In genomic region chr10:3239066-3239919, GRCh38 we compare ENCODE assay signal across 8 cellular contexts.
A peak's percentile ranks its signal among the peaks of the same experiment; 100 is the strongest.
DNase-seq lines count a peak whose midpoint lies in the region; ATAC-seq and TF ChIP-seq lines count a peak whose summit lies in the region.

No MANE protein-coding gene starts in this region.

- no peak for TF ChIP-seq POLR2A in NB4 (IDR thresholded peaks at IDR 0.05; ENCODE audit: extremely low read depth, insufficient read length)

- H3K9me3 Mint-ChIP-seq in memory B cell, result no peaks in the 10 kb centered on the region

- H3K27ac Mint-ChIP-seq in memory B cell, result peak overlapping the region; percentile 39

- H3K4me1 Mint-ChIP-seq in memory B cell, result peaks cover 2% of the 10 kb centered on the region

- peaks cover 8% of the 10 kb centered on the region for H3K27me3 Mint-ChIP-seq in memory B cell

- peak; percentile 84 for ATAC-seq in GM21528 (IDR thresholded peaks at IDR 0.05; ENCODE audit: low FRiP score, unreplicated experiment)
- peak; percentile 94 for ATAC-seq in memory B cell (ENCODE audit: low read depth)

- DNase-seq in DMS114 treated with DMSO at 0.1 percent for 48 hours (lab: John Stamatoyannopoulos, UW; ENCODE audit: unreplicated experiment) (peak; percentile 38), NB4 (ENCODE audit: low read depth) (peak; percentile 58), memory B cell (ENCODE audit: low spot score in 2 of 2) (peak; percentile 69 to 74), NCI-H1930 (lab: John Stamatoyannopoulos, UW) (no peak)
- peak; percentile 76 to 78 for DNase-seq in activated CD4-positive, alpha-beta T cell treated with anti-CD3 and anti-CD28 coated beads, Interleukin-2, amount 50 U/mL, for 4 hours
- DNase-seq in effector CD4-positive, alpha-beta T cell, result peak; percentile 66
- DNase-seq in stimulated activated CD8-positive, alpha-beta memory T cell treated with anti-CD3 and anti-CD28 coated beads, Interleukin-2, amount 100 ng/mL, for 1 hour (ENCODE audit: low read depth in 2 of 2), result peak; percentile 32 to 52

- no peak for TF ChIP-seq CTCF in NB4 (IDR thresholded peaks at IDR 0.05; ENCODE audit: low read depth, low read length)

- no peaks in the 10 kb centered on the region for H3K36me3 Mint-ChIP-seq in memory B cell

- H3K4me3 ChIP-seq in NB4 (ENCODE audit: low read depth, low read length), result no peak overlapping the region

- H3K4me3 Mint-ChIP-seq in memory B cell, result no peak overlapping the region

Comparison
In these comparisons a context has a peak if more than half of its experiments do, and no peak if none do; other contexts are left out.
1. DNase-seq: peak in DMS114 treated with DMSO at 0.1 percent for 48 hours (single experiment), NB4 (single experiment), activated CD4-positive, alpha-beta T cell treated with anti-CD3 and anti-CD28 coated beads, Interleukin-2, amount 50 U/mL, for 4 hours (2 of 2), effector CD4-positive, alpha-beta T cell (single experiment), memory B cell (2 of 2) and stimulated activated CD8-positive, alpha-beta memory T cell treated with anti-CD3 and anti-CD28 coated beads, Interleukin-2, amount 100 ng/mL, for 1 hour (2 of 2); none in NCI-H1930 (0 of 2).